ENCODE assay signal across 9 cellular contexts in the genomic region with DNA sequence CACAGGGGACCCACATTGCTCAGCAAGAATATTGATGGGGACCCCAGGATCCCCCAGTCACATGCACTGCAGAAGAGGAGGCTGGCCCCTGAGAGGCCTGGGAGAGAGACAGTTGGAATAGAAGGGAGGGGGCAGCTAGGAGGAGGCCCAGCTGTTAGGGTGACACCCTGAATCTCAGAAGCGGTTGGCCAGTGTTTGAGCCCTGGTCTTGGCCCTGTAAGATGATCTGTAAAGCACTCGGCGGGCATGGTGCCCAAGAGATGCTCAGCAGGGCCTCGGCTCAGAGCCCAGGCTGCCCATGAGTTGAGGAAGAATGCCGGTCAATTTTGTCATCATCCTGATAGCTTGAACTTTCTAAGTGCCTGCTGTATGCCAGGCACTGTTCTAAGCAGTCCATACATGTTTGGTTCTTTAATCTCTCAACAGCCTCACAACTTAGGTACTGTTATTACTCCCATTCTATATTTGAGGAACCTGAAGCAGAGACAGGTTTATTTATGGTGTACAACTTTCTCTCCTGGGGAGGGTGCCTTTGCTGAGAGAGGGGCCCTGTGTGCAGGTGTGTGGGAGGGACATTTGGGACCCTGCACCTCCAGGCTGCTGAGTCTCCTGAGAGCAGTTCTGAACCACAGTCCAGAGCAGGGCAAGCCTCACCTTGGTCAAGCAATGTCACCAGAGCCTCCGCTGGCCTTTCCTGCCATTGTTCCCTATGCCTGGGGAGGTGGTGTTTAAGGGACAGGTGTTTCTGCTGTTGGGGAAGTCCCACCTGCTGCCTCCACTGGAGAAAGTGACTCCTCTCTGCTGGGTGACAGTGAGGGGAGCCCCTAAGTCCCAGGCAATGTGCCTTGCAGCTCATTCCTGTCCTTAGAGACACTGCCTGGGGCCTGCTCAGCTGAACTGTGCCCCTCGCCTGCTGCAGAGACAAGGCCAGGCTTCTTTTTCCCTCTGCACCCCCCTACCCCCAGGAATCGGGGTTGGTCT. TPM values are rescaled to one million over a fixed set of nuclear protein-coding genes. Genes with fewer than 3 reads are reported as not detected.
DNase-seq lines count a peak whose midpoint lies in the region; ATAC-seq lines count a peak whose summit lies in the region.
"Had no signal": no experiment of that assay in that cellular context is flagged by ENCODE, and none has a peak within 500 bp of the region (broad histone marks: within the 10 kb centered on the region; RNA-seq: fewer than 3 reads in every experiment).

No MANE protein-coding gene starts in this region.

- peaks cover 10% of the 10 kb centered on the region for H3K36me3 Mint-ChIP-seq in activated CD8-positive, alpha-beta T cell treated with anti-CD3 and anti-CD28 coated beads, Interleukin-2, amount 10 ng/mL, durations not matched to agents 7 days and 5 days (ENCODE audit: low read depth)
- H3K36me3 Mint-ChIP-seq in immature natural killer cell = no peaks in the 10 kb centered on the region

- no peaks in the 10 kb centered on the region for H3K9me3 Mint-ChIP-seq in activated CD8-positive, alpha-beta T cell treated with anti-CD3 and anti-CD28 coated beads, Interleukin-2, amount 10 ng/mL, durations not matched to agents 7 days and 5 days (ENCODE audit: insufficient read depth)
- H3K9me3 Mint-ChIP-seq in immature natural killer cell = no peaks in the 10 kb centered on the region

- POLR2A ChIA-PET in activated CD8-positive, alpha-beta T cell treated with anti-CD3 and anti-CD28 coated beads, Interleukin-2, amount 10 ng/mL, durations not matched to agents 7 days and 5 days (lab: Charles Lee) = interaction anchor here (1.5 to 2.9 kb wide), 2 partner anchors 22 to 26 kb away, joined by 4 to 8 read pairs; a partner anchor contains a TSS

- H3K27me3 Mint-ChIP-seq in activated CD8-positive, alpha-beta T cell treated with anti-CD3 and anti-CD28 coated beads, Interleukin-2, amount 10 ng/mL, durations not matched to agents 7 days and 5 days (ENCODE audit: low read depth) = no peaks in the 10 kb centered on the region
- H3K27me3 Mint-ChIP-seq in immature natural killer cell (ENCODE audit: low read depth in 3 of 3) = peaks cover 8 to 15% (median 13%) of the 10 kb centered on the region in 3 donors

- H3K4me3 Mint-ChIP-seq in activated CD8-positive, alpha-beta T cell treated with anti-CD3 and anti-CD28 coated beads, Interleukin-2, amount 10 ng/mL, durations not matched to agents 7 days and 5 days = no peak overlapping the region
- H3K4me3 Mint-ChIP-seq in immature natural killer cell = no peak overlapping the region

- no peak for ATAC-seq in activated CD8-positive, alpha-beta T cell treated with anti-CD3 and anti-CD28 coated beads, Interleukin-2, amount 10 ng/mL, durations not matched to agents 7 days and 5 days
- no peak for ATAC-seq in GM21576 (IDR thresholded peaks at IDR 0.05; ENCODE audit: unreplicated experiment)

- peak; percentile 12 for DNase-seq in stimulated activated naive CD4-positive, alpha-beta T cell treated with Interleukin-2 at 50 U/mL for 16 hours (lab: John Stamatoyannopoulos, UW)
- no peak for DNase-seq in stimulated activated naive CD4-positive, alpha-beta T cell (lab: John Stamatoyannopoulos, UW)
- DNase-seq in activated CD8-positive, alpha-beta T cell treated with anti-CD3 and anti-CD28 coated beads, Interleukin-2, amount 10 ng/mL, durations not matched to agents 7 days and 5 days = no peak
- DNase-seq in immature natural killer cell = no peak
- no peak for DNase-seq in GM03348 (ENCODE audit: low spot score)
- DNase-seq in Kasumi-1 (lab: John Stamatoyannopoulos, UW) = no peak
- no peak for DNase-seq in SW 1271 (lab: John Stamatoyannopoulos, UW)
- DNase-seq: NCI-H2081 had no signal

- H3K4me1 Mint-ChIP-seq in activated CD8-positive, alpha-beta T cell treated with anti-CD3 and anti-CD28 coated beads, Interleukin-2, amount 10 ng/mL, durations not matched to agents 7 days and 5 days (ENCODE audit: low read depth) = peaks cover 98% of the 10 kb centered on the region
- H3K4me1 Mint-ChIP-seq in immature natural killer cell = peaks cover 98 to 100% of the 10 kb centered on the region in 2 donors

- H3K27ac Mint-ChIP-seq in activated CD8-positive, alpha-beta T cell treated with anti-CD3 and anti-CD28 coated beads, Interleukin-2, amount 10 ng/mL, durations not matched to agents 7 days and 5 days = peak overlapping the region; percentile 99
- peak overlapping the region; percentile 98 to 100 (median 100) for H3K27ac Mint-ChIP-seq in immature natural killer cell

- CTCF ChIA-PET in activated CD8-positive, alpha-beta T cell treated with anti-CD3 and anti-CD28 coated beads, Interleukin-2, amount 10 ng/mL, durations not matched to agents 7 days and 5 days (lab: Charles Lee) = interaction anchor here (1.1 kb wide), 1 partner anchor 22 kb away, joined by 3 read pairs; no protein-coding TSS in a partner anchor

RNA-seq across cellular contexts. Expression of a gene that starts 26.0 kb away (rescaled TPM):
- total RNA-seq in activated CD8-positive, alpha-beta T cell treated with anti-CD3 and anti-CD28 coated beads, Interleukin-2, amount 10 ng/mL, durations not matched to agents 7 days and 5 days = 10 to 100 TPM; 36.8 to 37.9 TPM
- polyA plus RNA-seq in immature natural killer cell = 1 to 10 TPM; 4.7 to 8.0 (median 6.9) TPM
